ENCODE assay signal across 8 cellular contexts in the genomic region with DNA sequence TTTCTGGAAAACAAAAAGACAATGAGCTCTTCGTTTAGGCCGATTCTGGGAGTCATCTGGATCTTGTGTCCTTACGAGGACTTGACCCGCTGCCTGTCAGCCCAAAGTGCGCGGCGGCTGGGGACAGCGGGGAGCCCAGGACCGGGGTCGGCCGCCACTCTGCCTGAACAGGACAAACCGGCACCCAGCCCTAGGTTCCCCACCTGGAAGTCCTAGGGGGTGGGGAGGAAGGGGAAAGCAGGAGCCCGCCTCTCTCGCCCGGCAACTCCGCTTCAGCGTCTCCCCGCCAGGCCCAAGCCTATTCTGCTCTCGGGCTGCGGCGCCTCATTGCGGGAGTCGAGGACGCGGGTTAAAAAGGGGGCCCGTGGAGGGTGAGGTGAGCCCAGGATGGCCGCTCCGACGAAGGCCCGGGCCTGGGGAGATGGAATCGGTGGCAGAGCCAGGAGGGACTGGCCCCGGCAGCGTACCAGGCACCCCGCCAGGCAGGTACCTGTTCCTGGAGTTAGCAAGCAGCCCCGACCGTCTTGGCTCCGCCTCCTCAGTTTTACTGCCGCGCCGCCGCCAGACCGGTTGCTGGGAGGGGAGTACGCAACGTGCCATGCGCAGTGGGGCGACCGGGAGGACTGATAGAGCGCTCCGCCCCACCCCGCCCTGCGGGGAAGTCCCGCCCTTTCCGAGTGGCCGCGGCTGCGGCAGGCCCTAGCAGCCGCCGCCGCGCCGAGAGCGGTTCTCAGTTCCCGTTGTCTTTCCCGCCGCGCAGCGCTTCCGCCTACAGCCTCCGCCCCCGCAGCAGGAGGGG. TPM values are rescaled to one million over a fixed set of nuclear protein-coding genes. Genes with fewer than 3 reads are reported as not detected.
DNase-seq lines count a peak whose midpoint lies in the region; ATAC-seq, FAIRE-seq and TF ChIP-seq lines count a peak whose summit lies in the region.

A gene with protein sequence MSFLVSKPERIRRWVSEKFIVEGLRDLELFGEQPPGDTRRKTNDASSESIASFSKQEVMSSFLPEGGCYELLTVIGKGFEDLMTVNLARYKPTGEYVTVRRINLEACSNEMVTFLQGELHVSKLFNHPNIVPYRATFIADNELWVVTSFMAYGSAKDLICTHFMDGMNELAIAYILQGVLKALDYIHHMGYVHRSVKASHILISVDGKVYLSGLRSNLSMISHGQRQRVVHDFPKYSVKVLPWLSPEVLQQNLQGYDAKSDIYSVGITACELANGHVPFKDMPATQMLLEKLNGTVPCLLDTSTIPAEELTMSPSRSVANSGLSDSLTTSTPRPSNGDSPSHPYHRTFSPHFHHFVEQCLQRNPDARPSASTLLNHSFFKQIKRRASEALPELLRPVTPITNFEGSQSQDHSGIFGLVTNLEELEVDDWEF (minus strand): TSS at position 549 of the 799 bp plus-strand sequence. CDS start 13,430 bp downstream, outside the sequence.

- peaks cover 4% of the 10 kb centered on the region for H3K4me1 ChIP-seq in A673 (ENCODE audit: insufficient read depth, low read length, poor library complexity, severe bottlenecking)
- no peaks in the 10 kb centered on the region for H3K4me1 ChIP-seq in breast epithelium
- H3K4me1 ChIP-seq in iPS-20b (ENCODE audit: insufficient read depth, low read length) = peaks cover 6% of the 10 kb centered on the region; the same call in 1 of the 2 replicates
- peaks cover 0 to 3% of the 10 kb centered on the region in 2 donors for H3K4me1 ChIP-seq in small intestine (ENCODE audit: control insufficient read depth in 2 of 2, insufficient read depth in 1 of 2, low read depth in 1 of 2, low read length in 1 of 2)

- 0% methylated on average over 59 to 70 of the region's 70 CpGs for WGBS in small intestine, 3 donors

- CTCF ChIA-PET in A673 (lab: Charles Lee) = interaction anchor here (0.7 kb wide), 1 partner anchor 40 kb away, joined by 3 read pairs; no protein-coding TSS in a partner anchor

- H3K9me3 ChIP-seq in A673 (ENCODE audit: low read depth, low read length, poor library complexity, severe bottlenecking) = no peaks in the 10 kb centered on the region
- no peaks in the 10 kb centered on the region for H3K9me3 ChIP-seq in breast epithelium
- H3K9me3 ChIP-seq in iPS-20b (ENCODE audit: insufficient read depth, low read depth, low read length) = no peaks in the 10 kb centered on the region
- H3K9me3 ChIP-seq in small intestine (ENCODE audit: control insufficient read depth, low read depth) = no peaks in the 10 kb centered on the region

- intact Hi-C loops in A673 (cut with micrococcal nuclease; ENCODE audit: unreplicated experiment) = no loop called here
- intact Hi-C loops in breast epithelium (cut with DNase I; ENCODE audit: low total_unique reads) = no loop called here

- DNase-seq in A673 (ENCODE audit: low spot score) (peak; percentile 99), NCI-H2196 (lab: John Stamatoyannopoulos, UW; ENCODE audit: unreplicated experiment) (peak; percentile 99), breast epithelium (ENCODE audit: low spot score in 2 of 2) (peak; percentile 99), small intestine (peak; percentile 99)

- H3K27ac ChIP-seq in A673 (ENCODE audit: low read depth, low read length, poor library complexity, severe bottlenecking) (peak within 1 kb of the TSS; percentile 93), VCaP (peak within 1 kb of the TSS; percentile 97), breast epithelium (peak within 1 kb of the TSS; percentile 95 to 98), iPS-20b (ENCODE audit: low read length) (peak within 1 kb of the TSS; percentile 92), small intestine (ENCODE audit: low read depth in 1 of 2, low read length in 1 of 2) (peak within 1 kb of the TSS; percentile 95 to 96)

- ATAC-seq in GM18868 (IDR thresholded peaks at IDR 0.05; ENCODE audit: unreplicated experiment) (peak; percentile 85), HG03108 (IDR thresholded peaks at IDR 0.05; ENCODE audit: unreplicated experiment) (peak; percentile 82)

- peaks cover 7% of the 10 kb centered on the region for H3K36me3 ChIP-seq in A673 (ENCODE audit: insufficient read depth, low read length, poor library complexity, severe bottlenecking)
- H3K36me3 ChIP-seq in breast epithelium = no peaks in the 10 kb centered on the region
- peaks cover 18% of the 10 kb centered on the region for H3K36me3 ChIP-seq in iPS-20b (ENCODE audit: insufficient read depth, low read depth, low read length)
- H3K36me3 ChIP-seq in small intestine (ENCODE audit: control insufficient read depth in 2 of 2, insufficient read depth in 2 of 2, low read length in 2 of 2) = peaks cover 4 to 6% of the 10 kb centered on the region in 2 donors

- FAIRE-seq in small intestine (lab: Jason Lieb, UNC) = no peak

- H3K9ac ChIP-seq in iPS-20b (ENCODE audit: low read depth, low read length) = peak within 1 kb of the TSS; percentile 95

- POLR2A ChIA-PET in A673 (lab: Charles Lee; ENCODE audit: low non-redundant PET) = no interaction called here

- TF ChIP-seq POLR2A in breast epithelium (IDR thresholded peaks at IDR 0.05) = peak; percentile 81

- BruUV-seq in A673 (replicated peaks; lab: Mats Ljungman, UMichigan) = no TSS peak

- H3K4me3 ChIP-seq in A673 (ENCODE audit: low read depth, low read length, poor library complexity, severe bottlenecking) = peak within 1 kb of the TSS; percentile 91
- peak within 1 kb of the TSS; percentile 82 to 90 (median 83) for H3K4me3 ChIP-seq in breast epithelium
- H3K4me3 ChIP-seq in iPS-20b (ENCODE audit: low read length) = peak within 1 kb of the TSS; percentile 90
- H3K4me3 ChIP-seq in small intestine (ENCODE audit: low read depth in 1 of 2, low read length in 2 of 2) = peak within 1 kb of the TSS; percentile 73 to 95

- H3K27me3 ChIP-seq in A673 (replicated peaks; ENCODE audit: insufficient read depth, low read depth, low read length, poor library complexity) (no peaks in the 10 kb centered on the region), breast epithelium (no peaks in the 10 kb centered on the region), iPS-20b (ENCODE audit: insufficient read depth, low read length) (no peaks in the 10 kb centered on the region), small intestine (ENCODE audit: control insufficient read depth in 2 of 2, insufficient read depth in 2 of 2, low read length in 2 of 2) (no peaks in the 10 kb centered on the region)

- TF ChIP-seq CTCF in A673 (conservative IDR thresholded peaks at IDR 0.05; ENCODE audit: low read depth, low read length) (no peak), VCaP (conservative IDR thresholded peaks at IDR 0.05) (no peak), breast epithelium (IDR thresholded peaks at IDR 0.05) (peak in 1 of 3 donors; percentile 10)

RNA-seq across cellular contexts. Expression of the gene that starts here (rescaled TPM):
- total RNA-seq in A673 (2021) (56.3 and 62.8 TPM in 2 replicates), breast epithelium (10 to 100 TPM; 25.9 to 33.8 (median 26.2) TPM)
- 10 to 100 TPM in 2 of 3 donors, 1 to 10 TPM in 1; 8.1 to 15.0 (median 11.5) TPM for polyA plus RNA-seq in small intestine

Comparison
In these comparisons a context has a peak if more than half of its experiments do, and no peak if none do; other contexts are left out.
1. Peak in every context shown above with its lines: DNase-seq, ATAC-seq, H3K4me3 ChIP-seq and H3K27ac ChIP-seq.